In the genomic region with DNA sequence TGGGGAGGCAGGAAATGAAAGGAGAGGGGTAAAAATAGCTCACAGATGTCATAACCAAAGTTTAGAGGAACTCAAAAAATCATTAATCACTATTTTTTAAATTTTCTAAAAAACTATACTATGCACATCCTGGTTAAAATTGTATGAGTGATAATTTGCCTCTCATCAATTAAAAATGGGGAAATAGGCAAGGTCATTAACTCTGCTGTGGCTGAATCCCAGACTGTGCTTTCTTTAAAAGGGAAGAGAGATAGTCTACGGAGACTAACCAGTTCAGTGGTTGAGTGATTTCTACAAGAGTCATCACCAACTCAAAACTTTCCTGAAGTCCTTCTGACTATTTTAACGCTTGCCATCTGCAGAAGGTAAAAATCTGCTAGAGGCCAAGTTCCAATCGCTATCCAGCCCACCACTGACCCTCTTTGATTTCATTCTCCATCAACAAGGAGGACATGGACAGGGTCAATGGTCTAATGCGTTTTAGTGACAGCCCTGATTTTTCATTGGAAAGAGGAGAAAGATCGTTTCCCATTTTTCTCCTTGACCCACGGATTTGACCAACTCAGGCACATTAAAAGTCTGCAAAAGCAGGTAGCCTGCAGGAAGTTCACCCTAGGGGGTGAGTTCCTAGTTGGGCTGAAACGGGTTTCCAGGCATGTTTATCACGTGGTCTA, we compare ENCODE assay signal across 8 cellular contexts. TPM values are rescaled to one million over a fixed set of nuclear protein-coding genes. Genes with fewer than 3 reads are reported as not detected.
DNase-seq lines count a peak whose midpoint lies in the region; ATAC-seq, FAIRE-seq and TF ChIP-seq lines count a peak whose summit lies in the region.

No MANE protein-coding gene starts in this region.

- H3K9me1 ChIP-seq in endothelial cell of umbilical vein (replicated peaks; ENCODE audit: control insufficient read depth, extremely low read depth, insufficient read depth, low read length): no peaks in the 10 kb centered on the region

- H3K27ac Mint-ChIP-seq in nephron progenitor cell: no peak overlapping the region

- peaks cover 26% of the 10 kb centered on the region for H3K9me3 Mint-ChIP-seq in nephron progenitor cell

- dilution Hi-C loops in endothelial cell of umbilical vein (cut with MboI; ENCODE audit: extremely low pct_ligation_motif_present, low sequenced_read_pairs): no loop called here

- no peaks in the 10 kb centered on the region for H3K9me3 ChIP-seq in cardiac muscle cell (ENCODE audit: low read depth)
- H3K9me3 ChIP-seq in PC-3 (ENCODE audit: low read length): no peaks in the 10 kb centered on the region
- no peaks in the 10 kb centered on the region for H3K9me3 ChIP-seq in endothelial cell of umbilical vein (replicated peaks; ENCODE audit: control insufficient read depth, insufficient read depth, low read length)

- H3K79me2 ChIP-seq in PC-3 (ENCODE audit: low read length) (peaks cover 58% of the 10 kb centered on the region), endothelial cell of umbilical vein (ENCODE audit: control insufficient read depth, insufficient read depth, low read length) (peaks cover 13% of the 10 kb centered on the region)

- peaks cover 40% of the 10 kb centered on the region for H3K36me3 Mint-ChIP-seq in nephron progenitor cell (ENCODE audit: low read depth)

- H3K4me3 Mint-ChIP-seq in nephron progenitor cell: peak overlapping the region; percentile 76

- POLR2A ChIA-PET in PC-3 (lab: Charles Lee; ENCODE audit: unreplicated experiment) (interaction anchor here (0.6 kb wide), 1 partner anchor 44 kb away, joined by 3 read pairs; no protein-coding TSS in a partner anchor), endothelial cell of umbilical vein (lab: Charles Lee) (no interaction called here)

- H3K27ac ChIP-seq in cardiac muscle cell (peak overlapping the region; percentile 94), PC-3 (ENCODE audit: low read length) (peak overlapping the region; percentile 77), endothelial cell of umbilical vein (ENCODE audit: insufficient read depth, low read depth, low read length) (peak overlapping the region; percentile 60)

- no peaks in the 10 kb centered on the region for H3K9me2 ChIP-seq in PC-3 (replicated peaks; ENCODE audit: low read length)

- CTCF ChIA-PET in PC-3 (lab: Charles Lee): no interaction called here
- CTCF ChIA-PET in endothelial cell of umbilical vein (lab: Charles Lee): interaction anchor here (1.0 to 1.7 kb wide), 4 partner anchors 15 to 272 kb away, joined by 3 to 5 read pairs (median 3); no protein-coding TSS in a partner anchor

- H3K4me2 ChIP-seq in PC-3 (ENCODE audit: low read length) (peak overlapping the region; percentile 94), endothelial cell of umbilical vein (ENCODE audit: insufficient read depth, low read length) (peak overlapping the region; percentile 99)

- TF ChIP-seq POLR2A in endothelial cell of umbilical vein (IDR thresholded peaks at IDR 0.05; ENCODE audit: low read depth, low read length): no peak

- H3K4me1 Mint-ChIP-seq in nephron progenitor cell: peaks cover 59% of the 10 kb centered on the region

- H3K4me1 ChIP-seq in cardiac muscle cell (ENCODE audit: low read depth): peaks cover 14% of the 10 kb centered on the region
- peaks cover 27% of the 10 kb centered on the region for H3K4me1 ChIP-seq in PC-3 (ENCODE audit: insufficient read depth, low read length)
- H3K4me1 ChIP-seq in endothelial cell of umbilical vein (ENCODE audit: control insufficient read depth, extremely low read depth, insufficient read depth, low read length): peaks cover 9% of the 10 kb centered on the region

- no peaks in the 10 kb centered on the region for H3F3A ChIP-seq in PC-3 (ENCODE audit: low read length, unreplicated experiment)

- TSS peak; percentile 53 for BruUV-seq in PC-3 (replicated peaks; lab: Mats Ljungman, UMichigan)
- BruUV-seq in endothelial cell of umbilical vein (replicated peaks; lab: Mats Ljungman, UMichigan): no TSS peak

- peak overlapping the region; percentile 98 for H3K9ac ChIP-seq in PC-3 (ENCODE audit: low read length)
- H3K9ac ChIP-seq in endothelial cell of umbilical vein (replicated peaks; ENCODE audit: extremely low read depth, insufficient read depth, low read length): peak overlapping the region; percentile 89

- no peaks in the 10 kb centered on the region for H3K27me3 Mint-ChIP-seq in nephron progenitor cell (ENCODE audit: low read depth, poor library complexity)

- H3K27me3 ChIP-seq in cardiac muscle cell (no peaks in the 10 kb centered on the region), PC-3 (ENCODE audit: low read length) (no peaks in the 10 kb centered on the region), endothelial cell of umbilical vein (ENCODE audit: control insufficient read depth in 2 of 2, insufficient read depth in 2 of 2, low read length in 2 of 2) (no peaks in the 10 kb centered on the region)

- peak; percentile 80 for FAIRE-seq in endothelial cell of umbilical vein (lab: Jason Lieb, UNC)

- no peaks in the 10 kb centered on the region for H3K36me3 ChIP-seq in cardiac muscle cell
- H3K36me3 ChIP-seq in PC-3 (ENCODE audit: low read depth, low read length): no peaks in the 10 kb centered on the region
- no peaks in the 10 kb centered on the region for H3K36me3 ChIP-seq in endothelial cell of umbilical vein (ENCODE audit: control insufficient read depth in 2 of 2, extremely low read depth in 1 of 2, insufficient read depth in 2 of 2, low read length in 2 of 2)

- H3K4me3 ChIP-seq in cardiac muscle cell (peak overlapping the region; percentile 55), PC-3 (ENCODE audit: low read length) (peak overlapping the region; percentile 77), endothelial cell of umbilical vein (replicated peaks in 1 of 3; ENCODE audit: insufficient read depth in 1 of 3, low read depth in 1 of 3, low read length in 3 of 3) (peak overlapping the region; percentile 49 to 90 (median 75))

- intact Hi-C loops in Right ventricle myocardium superior (cut with DNase I): no loop called here
- intact Hi-C loops in PC-3 (cut with micrococcal nuclease): loop anchor here (2.0 to 5.0 kb wide), 2 partner anchors 65 to 129 kb away; no protein-coding TSS in a partner anchor
- intact Hi-C loops in endothelial cell of umbilical vein (cut with micrococcal nuclease): loop anchor here (1.0 to 5.0 kb wide), 5 partner anchors 43 to 271 kb away; no protein-coding TSS in a partner anchor

- ATAC-seq in Right ventricle myocardium superior (ENCODE audit: poor library complexity) (no peak), HG02943 (IDR thresholded peaks at IDR 0.05; ENCODE audit: low read depth, unreplicated experiment) (peak; percentile 25), PC-3 (peak; percentile 7)

- DNase-seq in cardiac muscle cell (ENCODE audit: low read depth in 1 of 2, low spot score in 1 of 2) (no peak), Right ventricle myocardium superior (no peak), PC-3 (peak; percentile 5), endothelial cell of umbilical vein (ENCODE audit: low read depth, low spot score) (no peak), nephron progenitor cell (no peak), GM19240 (ENCODE audit: insufficient read length, low spot score) (no peak), NCI-H2171 (lab: John Stamatoyannopoulos, UW) (no peak)

- TF ChIP-seq CTCF in cardiac muscle cell (IDR thresholded peaks at IDR 0.05; ENCODE audit: low read depth, low read length) (no peak), PC-3 (conservative IDR thresholded peaks at IDR 0.05; ENCODE audit: low read depth, low read length) (no peak), endothelial cell of umbilical vein (IDR thresholded peaks at IDR 0.05; ENCODE audit: extremely low read depth in 1 of 2, insufficient read depth in 1 of 2, low read depth in 1 of 2, low read length in 2 of 2) (no peak), nephron progenitor cell (IDR thresholded peaks at IDR 0.05) (no peak)

- H2AFZ ChIP-seq in PC-3 (ENCODE audit: low read length) (peak overlapping the region; percentile 96; the same call in 1 of the 2 replicates), endothelial cell of umbilical vein (ENCODE audit: low read depth, low read length) (peak overlapping the region; percentile 91)

- H4K20me1 ChIP-seq in PC-3 (ENCODE audit: low read length): no peaks in the 10 kb centered on the region
- H4K20me1 ChIP-seq in endothelial cell of umbilical vein (replicated peaks; ENCODE audit: control insufficient read depth, extremely low read depth, insufficient read depth, low read length): no peaks in the 10 kb centered on the region

TF ChIP-seq in endothelial cell of umbilical vein, 7 proteins besides CTCF, POLR2A, EP300 and RAD21:
- no peak for TF ChIP-seq JUN (IDR thresholded peaks at IDR 0.05; ENCODE audit: borderline replicate concordance, insufficient read depth, insufficient read length, low read depth)

RNA-seq across cellular contexts. Expression of a gene that starts 0.8 kb away (rescaled TPM):
- total RNA-seq in cardiac muscle cell (27.9 and 38.4 TPM in 2 replicates), Right ventricle myocardium superior (94.1 TPM), PC-3 (2014; rRNA removed) (20.2 and 22.3 TPM in 2 replicates), endothelial cell of umbilical vein (35.9 and 38.3 TPM in 2 replicates)
- polyA plus RNA-seq in cardiac muscle cell (39.0 and 59.5 TPM in 2 replicates), endothelial cell of umbilical vein (6.0 and 8.1 TPM in 2 replicates)
- 15.3 and 15.4 TPM in 2 replicates for polyA plus RNA-seq in endothelial cell of umbilical vein (2011; cell fraction: cytosol; rRNA removed)
- 9.0 and 12.3 TPM in 2 replicates for polyA plus RNA-seq in endothelial cell of umbilical vein (2011; cell fraction: nucleus; rRNA removed)
- polyA plus RNA-seq in endothelial cell of umbilical vein (2012): 38.7 and 44.5 TPM in 2 replicates
- polyA minus RNA-seq in endothelial cell of umbilical vein: 9.2 and 9.7 TPM in 2 replicates
- 9.7 TPM for polyA minus RNA-seq in endothelial cell of umbilical vein (2011; cell fraction: cytosol; rRNA and poly(A)+ RNA removed)
- polyA minus RNA-seq in endothelial cell of umbilical vein (2011; cell fraction: nucleus; rRNA and poly(A)+ RNA removed): 18.9 and 23.6 TPM in 2 replicates
